8 cellular contexts compared by ENCODE assay signal in genomic region chr20:2663887-2664719, GRCh38. TPM values are rescaled to one million over a fixed set of nuclear protein-coding genes. Genes with fewer than 3 reads are reported as not detected.
DNase-seq lines count a peak whose midpoint lies in the region; ATAC-seq and TF ChIP-seq lines count a peak whose summit lies in the region.

Gene IDH3B (minus strand): TSS chr20:2664216. CDS start chr20:2664188, 28 bp downstream.

- no peaks in the 10 kb centered on the region for H3K36me3 ChIP-seq in kidney epithelial cell (ENCODE audit: control insufficient read depth, insufficient read depth, low read length)

- H3K27me3 ChIP-seq in kidney epithelial cell (ENCODE audit: control insufficient read depth, insufficient read depth, low read length): peaks cover 3% of the 10 kb centered on the region

- peak within 1 kb of the TSS; percentile 98 for H3K27ac Mint-ChIP-seq in chondrocyte (ENCODE audit: unreplicated experiment)

- peak within 1 kb of the TSS; percentile 69 for H3K4me3 ChIP-seq in kidney epithelial cell (ENCODE audit: low read depth, low read length)

- peak; percentile 76 for DNase-seq in AG09319 (ENCODE audit: extremely low read depth, low read depth)
- DNase-seq in NCI-H510A (lab: John Stamatoyannopoulos, UW): peak; percentile 94
- peak; percentile 82 for DNase-seq in activated CD4-positive, alpha-beta T cell treated with anti-CD3 and anti-CD28 coated beads for 24 hours (ENCODE audit: low read depth in 2 of 2)
- peak; percentile 97 for DNase-seq in chondrocyte (ENCODE audit: low spot score)
- DNase-seq in kidney epithelial cell (ENCODE audit: low read depth): peak; percentile 78
- DNase-seq in stimulated activated CD4-positive, alpha-beta T cell treated with anti-CD3 and anti-CD28 coated beads, Interleukin-15, amount 100 ng/mL, for 48 hours (ENCODE audit: low read depth in 2 of 2): peak; percentile 87 to 89

- no peaks in the 10 kb centered on the region for H3K9me3 Mint-ChIP-seq in chondrocyte (ENCODE audit: low read depth)

- TF ChIP-seq CTCF in AG09319 (IDR thresholded peaks at IDR 0.05; ENCODE audit: low read depth, low read length) (no peak), chondrocyte (IDR thresholded peaks at IDR 0.05) (no peak), kidney epithelial cell (IDR thresholded peaks at IDR 0.05; ENCODE audit: insufficient read depth, low read length, poor library complexity, severe bottlenecking) (no peak)

- H3K4me3 Mint-ChIP-seq in chondrocyte (ENCODE audit: unreplicated experiment): peak within 1 kb of the TSS; percentile 86

- peaks cover 13% of the 10 kb centered on the region for H3K27me3 Mint-ChIP-seq in chondrocyte (ENCODE audit: low read depth)

- peaks cover 24% of the 10 kb centered on the region for H3K4me1 Mint-ChIP-seq in chondrocyte (ENCODE audit: low read depth)

- H3K36me3 Mint-ChIP-seq in chondrocyte (ENCODE audit: low read depth): peaks cover 19% of the 10 kb centered on the region

- ATAC-seq in GM19035 (IDR thresholded peaks at IDR 0.05; ENCODE audit: unreplicated experiment) (peak; percentile 91), HG03378 (IDR thresholded peaks at IDR 0.05; ENCODE audit: unreplicated experiment) (peak; percentile 75)

RNA-seq across cellular contexts. Expression of gene IDH3B, which starts in this region (rescaled TPM):
- total RNA-seq in chondrocyte (56.5 to 65.9 TPM (median 57.1 TPM) in 3 replicates), kidney epithelial cell (99.7 and 118 TPM in 2 replicates)

Comparison
In these comparisons a context has a peak if more than half of its experiments do, and no peak if none do; other contexts are left out.
1. Peak in every context shown above with its lines: DNase-seq, ATAC-seq and H3K4me3 ChIP-seq.